Comparison of ENCODE assay signal across 8 cellular contexts in the genomic region with DNA sequence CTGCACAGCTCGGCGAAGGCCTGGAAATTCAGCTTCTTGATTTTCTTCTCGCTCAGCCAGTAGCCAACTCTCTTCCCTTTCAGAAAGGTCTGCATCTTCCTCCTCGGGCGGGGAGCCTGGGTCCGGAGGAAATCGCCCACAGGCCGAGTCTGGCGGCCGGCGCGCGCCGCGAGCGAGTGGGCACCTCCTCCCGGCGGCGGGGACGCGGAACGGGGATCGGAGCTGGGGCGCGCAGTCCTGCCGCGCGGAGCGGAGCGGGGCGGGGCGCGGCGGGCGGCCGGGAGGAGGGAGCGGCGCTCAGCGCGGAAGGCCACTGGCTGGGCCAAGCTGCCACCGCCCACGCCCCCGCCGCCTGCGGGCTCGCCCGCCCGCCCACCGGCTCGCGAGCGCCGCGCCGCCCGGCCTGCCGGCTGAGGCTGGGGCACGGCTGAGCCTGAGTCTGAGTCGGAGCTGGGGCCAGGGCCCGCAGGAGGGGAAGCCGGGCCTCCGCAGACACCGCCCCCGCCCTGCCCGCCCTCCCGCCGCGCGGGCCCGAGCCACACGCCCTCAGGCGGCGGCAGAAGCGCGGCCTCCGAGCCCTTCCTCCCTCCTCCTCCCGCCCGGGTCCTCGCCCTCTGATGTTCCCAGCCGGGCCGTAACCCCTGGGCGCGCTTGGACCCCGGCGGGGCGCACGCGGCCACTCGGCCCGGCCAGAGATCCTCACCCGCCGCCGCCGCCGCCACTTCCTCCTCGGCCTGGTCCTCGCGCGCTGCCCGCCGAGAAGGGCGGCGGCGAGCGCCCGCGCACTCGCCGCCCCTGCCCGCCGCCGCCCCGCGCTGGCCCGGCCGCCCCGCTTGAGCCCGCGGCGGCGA.
DNase-seq lines count a peak whose midpoint lies in the region; ATAC-seq and TF ChIP-seq lines count a peak whose summit lies in the region.

No MANE protein-coding gene starts in this region.

- H3K4me3 ChIP-seq in AG09309 (ENCODE audit: control insufficient read depth, low read depth, low read length): peak overlapping the region; percentile 60
- peak overlapping the region; percentile 66 for H3K4me3 ChIP-seq in choroid plexus epithelial cell (ENCODE audit: low read depth, low read length)

- peak; percentile 62 for ATAC-seq in HG03159 (IDR thresholded peaks at IDR 0.05; ENCODE audit: unreplicated experiment)

- TF ChIP-seq CTCF in AG09309 (IDR thresholded peaks at IDR 0.05; ENCODE audit: control insufficient read depth, insufficient read depth, low read depth, low read length, missing control alignments) (no peak), choroid plexus epithelial cell (conservative IDR thresholded peaks at IDR 0.05; ENCODE audit: low read depth, low read length) (no peak)

- DNase-seq in AG09309 (ENCODE audit: low read depth) (no peak), NCI-H345 treated with DMSO at 0.1 percent for 48 hours (lab: John Stamatoyannopoulos, UW; ENCODE audit: unreplicated experiment) (peak; percentile 76), choroid plexus epithelial cell (ENCODE audit: low read depth) (peak; percentile 79), left kidney (ENCODE audit: low read depth, low spot score) (peak; percentile 95)
- peak; percentile 72 to 86 for DNase-seq in activated CD4-positive, alpha-beta T cell treated with anti-CD3 and anti-CD28 coated beads for 24 hours (ENCODE audit: low read depth in 2 of 2)
- peak; percentile 80 for DNase-seq in stimulated activated CD4-positive, alpha-beta T cell treated with anti-CD3 and anti-CD28 coated beads, Interleukin-1b, Interleukin-23, amount 100 ng/mL, for 48 hours

- TF ChIP-seq POLR2A in GM18951 (IDR thresholded peaks at IDR 0.05; ENCODE audit: extremely low read depth, insufficient read depth, insufficient read length): peak; percentile 62

- in situ Hi-C loops in GM18951 (cut with MboI; ENCODE audit: low sequenced_read_pairs, unreplicated experiment): no loop called here
